ENCODE assay signal across 8 cellular contexts in the genomic region with DNA sequence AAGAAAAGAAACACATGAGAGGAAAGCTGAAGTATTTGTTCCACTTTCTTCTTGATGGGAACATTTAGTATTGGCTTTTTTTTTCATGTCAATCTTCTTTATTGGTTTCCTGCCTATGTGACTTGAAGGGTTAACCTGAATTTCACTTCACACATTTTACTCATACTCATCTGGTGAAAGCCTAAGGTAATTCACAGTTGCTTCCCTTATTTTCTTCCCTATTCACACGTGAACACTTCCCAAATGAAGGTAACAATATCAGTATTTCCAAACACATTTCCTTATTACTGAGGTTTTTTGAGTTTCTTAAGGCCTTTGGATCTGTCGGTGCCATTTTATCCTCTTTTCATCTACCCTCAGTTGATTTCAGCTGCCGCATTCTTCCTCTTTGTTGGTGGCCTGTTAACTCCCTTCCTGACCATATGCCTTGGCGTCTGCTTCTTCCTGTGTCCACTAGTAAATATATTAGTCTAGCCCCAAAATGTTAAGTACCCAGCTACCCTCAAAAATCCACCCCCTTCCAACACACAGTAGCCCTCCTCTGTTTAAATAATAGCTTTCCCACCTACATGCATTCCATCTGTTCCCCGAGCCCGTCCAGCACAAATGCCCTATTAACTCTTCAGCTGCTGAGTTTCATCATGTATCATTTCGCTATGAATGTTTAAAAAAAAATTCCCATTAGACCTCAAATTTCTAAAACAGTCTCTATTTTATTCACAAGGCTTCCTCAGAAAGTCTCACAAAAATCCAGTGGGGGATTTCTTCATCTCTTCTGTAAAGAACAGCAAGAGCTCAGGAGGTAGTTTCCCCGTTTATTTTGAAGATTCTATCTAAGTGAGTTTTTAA.
A peak's percentile ranks its signal among the peaks of the same experiment; 100 is the strongest.
DNase-seq lines count a peak whose midpoint lies in the region; ATAC-seq, FAIRE-seq and TF ChIP-seq lines count a peak whose summit lies in the region.

No MANE protein-coding gene starts in this region.

- H3K27ac ChIP-seq in gastroesophageal sphincter (peak overlapping the region; percentile 70 to 88 (median 82)), small intestine (ENCODE audit: low read depth in 1 of 2, low read length in 1 of 2) (peak overlapping the region; percentile 30 to 61)

- peaks cover 40% of the 10 kb centered on the region for H3K4me1 Mint-ChIP-seq in T-helper 17 cell

- TF ChIP-seq POLR2A in gastroesophageal sphincter (IDR thresholded peaks at IDR 0.05): no peak

- ATAC-seq in GM18868 (IDR thresholded peaks at IDR 0.05; ENCODE audit: unreplicated experiment): peak; percentile 40
- ATAC-seq in T-helper 17 cell: peak; percentile 67
- ATAC-seq in gastroesophageal sphincter: no peak
- no peak for ATAC-seq in GM19463 (IDR thresholded peaks at IDR 0.05; ENCODE audit: unreplicated experiment)
- ATAC-seq in GM18520 (IDR thresholded peaks at IDR 0.05; ENCODE audit: unreplicated experiment): no peak

- peaks cover 0 to 21% of the 10 kb centered on the region in 2 donors for H3K36me3 ChIP-seq in gastroesophageal sphincter
- H3K36me3 ChIP-seq in small intestine (ENCODE audit: control insufficient read depth in 2 of 2, insufficient read depth in 2 of 2, low read length in 2 of 2): no peaks in the 10 kb centered on the region

- no peak for TF ChIP-seq EP300 in gastroesophageal sphincter (IDR thresholded peaks at IDR 0.05)

- H3K36me3 Mint-ChIP-seq in T-helper 17 cell (ENCODE audit: low read depth): peaks cover 2% of the 10 kb centered on the region

- peak overlapping the region in 1 of 2 donors; percentile 12 for H3K4me3 ChIP-seq in gastroesophageal sphincter
- H3K4me3 ChIP-seq in small intestine (ENCODE audit: low read depth in 1 of 2, low read length in 2 of 2): no peak overlapping the region

- peak overlapping the region; percentile 75 for H3K4me3 Mint-ChIP-seq in T-helper 17 cell

- 16 to 22% methylated on average over 8 of the region's 8 CpGs for WGBS in gastroesophageal sphincter (ENCODE audit: low coverage in 1 of 2), 2 donors
- WGBS in small intestine, 3 donors: 35 to 60% (median 52%) methylated on average over 8 of the region's 8 CpGs

- DNase-seq in T-helper 17 cell (no peak), small intestine (no peak), AG08395 (ENCODE audit: low spot score) (no peak), T-helper 9 cell (no peak)

- no peaks in the 10 kb centered on the region for H3K27me3 Mint-ChIP-seq in T-helper 17 cell

- no peak for TF ChIP-seq CTCF in gastroesophageal sphincter (IDR thresholded peaks at IDR 0.05)

- H3K9me3 ChIP-seq in T-helper 17 cell (ENCODE audit: control insufficient read depth, low read length, poor library complexity, severe bottlenecking) (no peaks in the 10 kb centered on the region), gastroesophageal sphincter (no peaks in the 10 kb centered on the region), small intestine (ENCODE audit: control insufficient read depth, low read depth) (no peaks in the 10 kb centered on the region)

- H3K4me1 ChIP-seq in gastroesophageal sphincter (peaks cover 4 to 63% (median 36%) of the 10 kb centered on the region in 3 donors), small intestine (ENCODE audit: control insufficient read depth in 2 of 2, insufficient read depth in 1 of 2, low read depth in 1 of 2, low read length in 1 of 2) (peaks cover 0 to 8% of the 10 kb centered on the region in 2 donors)

- no peaks in the 10 kb centered on the region for H3K27me3 ChIP-seq in gastroesophageal sphincter
- no peaks in the 10 kb centered on the region for H3K27me3 ChIP-seq in small intestine (ENCODE audit: control insufficient read depth in 2 of 2, insufficient read depth in 2 of 2, low read length in 2 of 2)

- peak overlapping the region; percentile 94 for H3K27ac Mint-ChIP-seq in T-helper 17 cell

- no peak for FAIRE-seq in small intestine (lab: Jason Lieb, UNC)

Comparison
In these comparisons a context has a peak if more than half of its experiments do, and no peak if none do; other contexts are left out.
1. ATAC-seq: peak in GM18868 (single experiment) and T-helper 17 cell (single experiment); none in gastroesophageal sphincter (single experiment), GM19463 (single experiment) and GM18520 (single experiment).